In the genomic region with DNA sequence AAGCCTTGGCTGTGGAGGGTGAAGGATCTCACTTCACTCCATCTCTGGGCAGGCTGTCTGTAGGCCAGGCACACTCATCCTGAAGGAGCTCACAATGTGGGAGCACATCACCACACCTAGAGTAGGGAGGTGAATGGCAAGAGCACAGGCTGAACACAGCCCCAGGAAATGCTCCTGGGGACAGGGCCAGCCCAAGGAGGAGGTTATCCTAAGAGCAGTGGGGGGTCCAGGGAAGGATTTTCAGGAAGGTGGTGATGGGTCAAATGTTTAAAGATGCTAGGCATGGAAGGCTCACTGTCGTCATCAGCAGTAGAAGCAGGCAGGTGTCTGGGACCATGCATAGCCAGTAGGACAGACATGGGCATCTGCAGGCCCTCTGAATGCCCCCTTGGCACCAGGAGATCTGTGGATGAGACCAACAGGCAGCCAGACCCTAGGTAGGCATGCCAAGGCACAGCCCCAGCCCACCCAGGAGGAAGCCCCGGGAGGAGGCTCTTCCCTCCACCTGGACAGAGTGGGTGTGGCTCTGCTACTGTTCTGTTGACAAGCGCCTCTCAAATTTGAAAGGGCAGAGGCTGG, we compare ENCODE assay signal across 22 cellular contexts.
DNase-seq lines count a peak whose midpoint lies in the region; ATAC-seq, FAIRE-seq and TF ChIP-seq lines count a peak whose summit lies in the region.
"Had no signal": no experiment of that assay in that cellular context is flagged by ENCODE, and none has a peak within 500 bp of the region (broad histone marks: within the 10 kb centered on the region; RNA-seq: fewer than 3 reads in every experiment).

No MANE protein-coding gene starts in this region.

- H3K9ac ChIP-seq in H1 (replicated peaks in 1 of 4; ENCODE audit: extremely low read depth in 1 of 4, low read depth in 3 of 4, low read length in 3 of 4) (no peak overlapping the region), H9 (ENCODE audit: extremely low read depth, insufficient read length, low read length) (no peak overlapping the region)
- H3K9ac ChIP-seq: BLaER1, GM23248 had no signal

- no peak for TF ChIP-seq CTCF in H1 (IDR thresholded peaks at IDR 0.05; ENCODE audit: control extremely low read depth in 1 of 3, insufficient read depth in 1 of 3, low read depth in 1 of 3, low read length in 3 of 3)
- TF ChIP-seq CTCF in H9 (conservative IDR thresholded peaks at IDR 0.05): no peak

- no peak for FAIRE-seq in H1 (lab: Jason Lieb, UNC)
- FAIRE-seq: G401.6, GM12892, GM18507, H54, HTR-8/SVneo had no signal

- TF ChIP-seq RAD21 in H1 (IDR thresholded peaks at IDR 0.05 in 1 of 2, conservative IDR thresholded peaks at IDR 0.05 in 1 of 2; ENCODE audit: low read depth in 2 of 2, low read length in 2 of 2): no peak

- CTCF ChIA-PET in H1 (lab: Charles Lee; ENCODE audit: partially characterized antibody): interaction anchor here (1.0 kb wide), 1 partner anchor 35 kb away, joined by 3 read pairs; no protein-coding TSS in a partner anchor

- no peak overlapping the region for H3K4me3 ChIP-seq in H1 (ENCODE audit: extremely low read depth in 1 of 4, insufficient read depth in 2 of 4, low read depth in 3 of 4, low read length in 4 of 4)
- H3K4me3 ChIP-seq: BLaER1, GM23248 had no signal

- H3K36me3 ChIP-seq in H1 (ENCODE audit: control insufficient read depth in 2 of 4, insufficient read depth in 4 of 4, low read length in 3 of 4): no peaks in the 10 kb centered on the region
- H3K36me3 ChIP-seq: BLaER1 had no signal

- no peak overlapping the region for H3K56ac ChIP-seq in H1 (replicated peaks; ENCODE audit: insufficient read length, low read depth, low read length)
- H3K56ac ChIP-seq in H9 (ENCODE audit: insufficient read length, low read depth, low read length): no peak overlapping the region

- no peaks in the 10 kb centered on the region; the same call in 1 of the 2 replicates for H3K79me1 ChIP-seq in H1 (ENCODE audit: low read depth, low read length)
- H3K79me1 ChIP-seq in H9 (ENCODE audit: insufficient read depth, low read depth, low read length, poor library complexity, severe bottlenecking): no peaks in the 10 kb centered on the region

- H3K9me3 ChIP-seq in H1 (ENCODE audit: insufficient read depth in 2 of 2, low read depth in 1 of 2, low read length in 1 of 2) (no peaks in the 10 kb centered on the region), H9 (ENCODE audit: control insufficient read depth, low read depth, low read length) (no peaks in the 10 kb centered on the region)
- H3K9me3 ChIP-seq: BLaER1 had no signal

- H4K8ac ChIP-seq in H1 (ENCODE audit: extremely low read depth, insufficient read depth, low read length) (peak overlapping the region; percentile 11; the same call in 1 of the 2 replicates), H9 (replicated peaks; ENCODE audit: insufficient read length, low read depth, low read length) (no peak overlapping the region)

- H3K9me3 Mint-ChIP-seq in stimulated activated memory B cell treated with anti-CD40 and anti-IgM and Interleukin-4, amounts not matched to agents 10 μg/mL and 1 μg/mL and 100 μg/mL, for 72 hours: no peaks in the 10 kb centered on the region
- H3K9me3 Mint-ChIP-seq in H9: peaks cover 0 to 2% of the 10 kb centered on the region in 2 experiments; a peak in 1 of 5 replicates
- H3K9me3 Mint-ChIP-seq: CD8-positive, alpha-beta T cell; HFFc6; IgD-negative memory B cell had no signal

- H3K23ac ChIP-seq in H1 (ENCODE audit: insufficient read length) (no peak overlapping the region), H9 (ENCODE audit: insufficient read length, low read depth, low read length) (no peak overlapping the region)

- H3K14ac ChIP-seq in H1 (ENCODE audit: insufficient read length): no peak overlapping the region
- H3K14ac ChIP-seq in H9 (ENCODE audit: insufficient read depth, low read length): no peak overlapping the region

- peak overlapping the region; percentile 43; the same call in 1 of the 2 replicates for H3K18ac ChIP-seq in H1 (ENCODE audit: extremely low read depth, low read length)
- H3K18ac ChIP-seq in H9 (ENCODE audit: insufficient read length, low read depth, low read length): no peak overlapping the region

- H3K4me1 ChIP-seq in H1 (replicated peaks in 1 of 4; ENCODE audit: control insufficient read depth in 3 of 4, insufficient read depth in 4 of 4, low read length in 3 of 4) (peaks cover 0 to 11% (median 2%) of the 10 kb centered on the region in 4 experiments), H9 (ENCODE audit: insufficient read depth, low read length) (peaks cover 2% of the 10 kb centered on the region; the same call in 1 of the 2 replicates)
- H3K4me1 ChIP-seq: BLaER1 had no signal

- H2BK5ac ChIP-seq in H1 (ENCODE audit: low read depth, low read length) (peak overlapping the region; percentile 81; the same call in 1 of the 2 replicates), H9 (ENCODE audit: insufficient read length, low read length) (no peak overlapping the region)

- H2BK120ac ChIP-seq in H1 (replicated peaks; ENCODE audit: low read depth, low read length) (peak overlapping the region; percentile 81), H9 (ENCODE audit: low read depth, low read length, poor library complexity, severe bottlenecking) (no peak overlapping the region)

- H2BK20ac ChIP-seq in H1 (ENCODE audit: low read length): peak overlapping the region; percentile 67; the same call in 1 of the 2 replicates
- H2BK20ac ChIP-seq in H9 (ENCODE audit: low read depth, low read length, poor library complexity, severe bottlenecking): no peak overlapping the region

- peak; percentile 11 for ATAC-seq in stimulated activated memory B cell treated with anti-CD40 and anti-IgM and Interleukin-4, amounts not matched to agents 10 μg/mL and 1 μg/mL and 100 μg/mL, for 72 hours
- ATAC-seq in HG03442 (IDR thresholded peaks at IDR 0.05; ENCODE audit: unreplicated experiment): no peak
- ATAC-seq: CD8-positive, alpha-beta T cell; HCT116 had no signal

- no peak overlapping the region for H3K4me3 Mint-ChIP-seq in stimulated activated memory B cell treated with anti-CD40 and anti-IgM and Interleukin-4, amounts not matched to agents 10 μg/mL and 1 μg/mL and 100 μg/mL, for 72 hours
- no peak overlapping the region for H3K4me3 Mint-ChIP-seq in H9
- H3K4me3 Mint-ChIP-seq: CD8-positive, alpha-beta T cell; HFFc6; IgD-negative memory B cell had no signal

- WGBS in H1 (ENCODE audit: extremely low coverage in 1 of 2, insufficient coverage in 1 of 2, insufficient read length in 1 of 2, insufficient replicate concordance in 2 of 2, low coverage in 1 of 2, low lambda C conversion rate in 2 of 2, missing lambda C conversion rate in 1 of 2), 2 experiments: 82% methylated on average over 3 of the region's 3 CpGs; no CpG with 5 or more reads in 1 of the 2 experiments
- no CpG with 5 or more reads among the region's 3 CpGs for WGBS in H9 (ENCODE audit: extremely low coverage, insufficient read length, low lambda C conversion rate)

- no peak for DNase-seq in H1 (ENCODE audit: low read depth in 1 of 2, low spot score in 2 of 2)
- DNase-seq in mesenteric fat pad (ENCODE audit: low spot score): peak; percentile 60
- no peak for DNase-seq in D341Med (ENCODE audit: low spot score)
- DNase-seq in H9: no peak
- DNase-seq in activated CD4-positive, alpha-beta T cell treated with anti-CD3 and anti-CD28 coated beads for 4 hours: no peak
- DNase-seq: 8988T; Calu3; CD8-positive, alpha-beta T cell; DMS 273 treated with DMSO at 0.1 percent for 48 hours; DMS53; GM23248; HFFc6 had no signal

- no peaks in the 10 kb centered on the region for H3K23me2 ChIP-seq in H1 (ENCODE audit: low read depth, low read length)
- no peaks in the 10 kb centered on the region for H3K23me2 ChIP-seq in H9 (ENCODE audit: insufficient read length, low read depth, low read length, poor library complexity, severe bottlenecking)

- H3K79me2 ChIP-seq in H1 (ENCODE audit: control insufficient read depth in 1 of 2, insufficient read depth in 2 of 2, low read length in 2 of 2) (no peaks in the 10 kb centered on the region), H9 (ENCODE audit: insufficient read depth, low read length) (no peaks in the 10 kb centered on the region)

- H4K20me1 ChIP-seq in H1 (replicated peaks in 1 of 2; ENCODE audit: control insufficient read depth in 1 of 2, insufficient read depth in 2 of 2, low read length in 2 of 2) (peaks cover 0 to 1% of the 10 kb centered on the region in 2 experiments), H9 (ENCODE audit: control insufficient read depth, insufficient read depth, insufficient read length) (no peaks in the 10 kb centered on the region)
- H4K20me1 ChIP-seq: BLaER1 had no signal

- H2AFZ ChIP-seq in H1 (ENCODE audit: low read length) (no peak overlapping the region), H9 (ENCODE audit: low read length) (no peak overlapping the region)
- H2AFZ ChIP-seq: GM23248 had no signal

- H2AK5ac ChIP-seq in H1 (ENCODE audit: low read depth, low read length) (0 out of 2 replicates have a peak overlapping the region, but pooled peaks have one; percentile 12), H9 (ENCODE audit: insufficient read length, low read length) (no peak overlapping the region)

- H3K27me3 ChIP-seq in H1 (replicated peaks in 1 of 4; ENCODE audit: control insufficient read depth in 3 of 4, extremely low read depth in 1 of 4, insufficient read depth in 3 of 4, low read length in 3 of 4): no peaks in the 10 kb centered on the region
- H3K27me3 ChIP-seq in H9 (ENCODE audit: insufficient read depth, low read length): no peaks in the 10 kb centered on the region
- H3K27me3 ChIP-seq: BLaER1 had no signal

- H3K27ac Mint-ChIP-seq in stimulated activated memory B cell treated with anti-CD40 and anti-IgM and Interleukin-4, amounts not matched to agents 10 μg/mL and 1 μg/mL and 100 μg/mL, for 72 hours: no peak overlapping the region
- H3K27ac Mint-ChIP-seq in H9: no peak overlapping the region; a peak in 1 of 7 replicates
- H3K27ac Mint-ChIP-seq: CD8-positive, alpha-beta T cell; HFFc6; IgD-negative memory B cell had no signal

- H3K4me2 ChIP-seq in H1 (ENCODE audit: insufficient read depth in 1 of 2, low read depth in 2 of 2, low read length in 2 of 2): no peak overlapping the region
- no peak overlapping the region for H3K4me2 ChIP-seq in H9 (ENCODE audit: insufficient read depth, insufficient read length, low read length)
- H3K4me2 ChIP-seq: BLaER1 had no signal

- POLR2A ChIA-PET in H1 (lab: Charles Lee; ENCODE audit: partially characterized antibody): no interaction called here

- H2BK12ac ChIP-seq in H1 (ENCODE audit: low read depth, low read length) (peak overlapping the region; percentile 92; the same call in 1 of the 2 replicates), H9 (ENCODE audit: insufficient read length, low read depth, low read length) (no peak overlapping the region)

- H2BK15ac ChIP-seq in H1 (ENCODE audit: low read length) (peak overlapping the region; percentile 18; the same call in 1 of the 2 replicates), H9 (ENCODE audit: low read depth, low read length) (no peak overlapping the region)

- TF ChIP-seq POLR2A in H1 (IDR thresholded peaks at IDR 0.05; ENCODE audit: control extremely low read depth in 1 of 2, low read depth in 2 of 2, low read length in 2 of 2): no peak

- no peak overlapping the region for H3K27ac ChIP-seq in H1 (ENCODE audit: low read depth, low read length)
- no peak overlapping the region for H3K27ac ChIP-seq in H9 (ENCODE audit: insufficient read length, low read depth, low read length)
- H3K27ac ChIP-seq: BLaER1, GM23248 had no signal

- H3K27me3 Mint-ChIP-seq in stimulated activated memory B cell treated with anti-CD40 and anti-IgM and Interleukin-4, amounts not matched to agents 10 μg/mL and 1 μg/mL and 100 μg/mL, for 72 hours: peaks cover 33% of the 10 kb centered on the region
- peaks cover 23% of the 10 kb centered on the region for H3K27me3 Mint-ChIP-seq in H9 (ENCODE audit: low read depth)

- H4K5ac ChIP-seq in H1 (ENCODE audit: insufficient read length, low read depth, low read length) (no peak overlapping the region), H9 (ENCODE audit: insufficient read length, low read depth, low read length) (no peak overlapping the region)

- H3K4me1 Mint-ChIP-seq in stimulated activated memory B cell treated with anti-CD40 and anti-IgM and Interleukin-4, amounts not matched to agents 10 μg/mL and 1 μg/mL and 100 μg/mL, for 72 hours: no peaks in the 10 kb centered on the region
- peaks cover 37 to 41% of the 10 kb centered on the region in 2 experiments for H3K4me1 Mint-ChIP-seq in H9
- H3K4me1 Mint-ChIP-seq: IgD-negative memory B cell had no signal

- no peak for TF ChIP-seq EP300 in H1 (IDR thresholded peaks at IDR 0.05; ENCODE audit: borderline replicate concordance in 1 of 2, low read depth in 2 of 2, low read length in 2 of 2)

- H3K4ac ChIP-seq in H1 (replicated peaks; ENCODE audit: insufficient read length, low read depth, low read length) (peak overlapping the region; percentile 47), H9 (ENCODE audit: low read depth, low read length) (no peak overlapping the region)

- H4K91ac ChIP-seq in H1 (replicated peaks; ENCODE audit: insufficient read length, low read length) (peak overlapping the region; percentile 86), H9 (ENCODE audit: insufficient read length, low read depth, low read length) (no peak overlapping the region)

- no peak overlapping the region for H3T11ph ChIP-seq in H9 (ENCODE audit: low read length)

- no peaks in the 10 kb centered on the region for H3K36me3 Mint-ChIP-seq in stimulated activated memory B cell treated with anti-CD40 and anti-IgM and Interleukin-4, amounts not matched to agents 10 μg/mL and 1 μg/mL and 100 μg/mL, for 72 hours
- no peaks in the 10 kb centered on the region; a peak in 1 of 7 replicates for H3K36me3 Mint-ChIP-seq in H9 (ENCODE audit: insufficient read depth in 1 of 3, low read depth in 3 of 3)
- H3K36me3 Mint-ChIP-seq: CD8-positive, alpha-beta T cell; IgD-negative memory B cell had no signal
